In the genomic region with DNA sequence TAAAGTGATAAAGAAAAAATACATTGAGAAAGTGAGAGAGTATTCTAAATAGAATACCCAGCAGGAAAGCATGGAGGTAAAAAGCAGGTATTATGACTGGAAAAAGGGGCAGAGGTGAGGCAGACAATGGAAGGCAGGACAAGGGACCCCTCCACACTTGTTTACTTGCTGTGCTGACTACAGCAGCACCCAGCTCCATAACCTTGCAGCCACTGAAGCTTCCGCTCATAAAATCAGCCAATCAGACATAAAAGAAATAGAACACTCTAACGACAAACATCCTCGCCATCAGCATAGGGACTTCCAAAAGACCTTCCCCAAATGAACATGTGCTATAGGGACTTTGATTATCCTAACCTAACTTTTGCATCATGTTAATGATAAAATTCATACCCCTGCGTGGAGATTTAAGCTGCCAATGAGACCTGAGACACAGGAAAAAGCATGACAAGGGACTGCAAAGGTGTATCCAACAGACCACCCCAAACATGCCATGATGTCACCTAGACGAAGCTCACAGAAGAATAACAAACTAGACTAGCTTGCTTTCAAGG, we compare ENCODE assay signal across 22 cellular contexts.
DNase-seq lines count a peak whose midpoint lies in the region; ATAC-seq, FAIRE-seq and TF ChIP-seq lines count a peak whose summit lies in the region.
"Had no signal": no experiment of that assay in that cellular context is flagged by ENCODE, and none has a peak within 500 bp of the region (broad histone marks: within the 10 kb centered on the region; RNA-seq: fewer than 3 reads in every experiment).

No MANE protein-coding gene starts in this region.

- H2BK120ac ChIP-seq in mesendoderm (ENCODE audit: low read depth, low read length), result no peak overlapping the region

- H3K4me1 Mint-ChIP-seq in CD8-positive, alpha-beta memory T cell, result peaks cover 5 to 14% (median 11%) of the 10 kb centered on the region in 3 donors

- no CpG with 5 or more reads among the region's 5 CpGs for WGBS in mesendoderm (ENCODE audit: extremely low coverage, insufficient coverage, low lambda C conversion rate)

- DNase-seq in CD8-positive, alpha-beta memory T cell, result peak in 1 of 5 donors; percentile 45
- DNase-seq in RWPE2 (ENCODE audit: low spot score), result no peak
- DNase-seq in mesendoderm, result no peak
- no peak for DNase-seq in frontal cortex (ENCODE audit: low spot score in 2 of 2)
- DNase-seq in NCI-H524 treated with DMSO at 0.1 percent for 48 hours (lab: John Stamatoyannopoulos, UW), result no peak
- no peak for DNase-seq in mucosa of gallbladder (ENCODE audit: low spot score)
- DNase-seq: activated CD4-positive, alpha-beta T cell treated with anti-CD3 and anti-CD28 coated beads for 4 hours; activated naive CD4-positive, alpha-beta T cell treated with Interleukin-2 at 50 U/mL for 16 hours; activated T-cell treated with anti-CD3 and anti-CD28 coated beads for 4 hours; BE2C; body of pancreas; colonic mucosa; GF-D8; GM23248; Kasumi-1; NCI-H1417 treated with DMSO at 0.1 percent for 48 hours; NCI-H446 treated with DMSO at 0.1 percent for 48 hours; OCI-M1; testis had no signal

- POLR2A ChIA-PET in CD8-positive, alpha-beta memory T cell (lab: Charles Lee), result interaction anchor here (0.6 to 5.4 kb wide), 11 partner anchors 8 to 1596 kb away, joined by 3 to 229 read pairs (median 3); a partner anchor contains a TSS

- no peak overlapping the region for H3K4me3 ChIP-seq in CD8-positive, alpha-beta memory T cell (ENCODE audit: low read length)
- H3K4me3 ChIP-seq in HUES48 (ENCODE audit: low read depth, low read length) (no peak overlapping the region), RWPE2 (ENCODE audit: severe bottlenecking) (no peak overlapping the region), mesendoderm (ENCODE audit: low read length) (no peak overlapping the region)
- H3K4me3 ChIP-seq: body of pancreas, colonic mucosa, lung, testis had no signal

- no peak for FAIRE-seq in frontal cortex (lab: Jason Lieb, UNC)

- no peak overlapping the region for H3K4me2 ChIP-seq in mesendoderm (ENCODE audit: low read length)

- H2BK5ac ChIP-seq in mesendoderm (ENCODE audit: low read length), result no peak overlapping the region

- H2BK15ac ChIP-seq in mesendoderm (replicated peaks; ENCODE audit: low read depth), result no peak overlapping the region

- H3K18ac ChIP-seq in mesendoderm (ENCODE audit: low read length), result no peak overlapping the region

- H3K27me3 Mint-ChIP-seq in CD8-positive, alpha-beta memory T cell, result peaks cover 0 to 8% of the 10 kb centered on the region in 2 donors

- no peaks in the 10 kb centered on the region for H3K79me1 ChIP-seq in mesendoderm (ENCODE audit: low read length)

- peak overlapping the region; percentile 1 for H3K27ac ChIP-seq in CD8-positive, alpha-beta memory T cell (ENCODE audit: low read depth, low read length)
- H3K27ac ChIP-seq in HUES48 (ENCODE audit: low read depth, low read length) (peak overlapping the region; percentile 98), RWPE2 (ENCODE audit: poor library complexity, severe bottlenecking) (peak overlapping the region; percentile 93), mesendoderm (ENCODE audit: low read depth, low read length) (no peak overlapping the region)
- H3K27ac ChIP-seq: colonic mucosa, GM23248, testis had no signal

- peaks cover 0 to 11% (median 0%) of the 10 kb centered on the region in 3 donors for H3K36me3 Mint-ChIP-seq in CD8-positive, alpha-beta memory T cell

- H3K56ac ChIP-seq in mesendoderm (ENCODE audit: low read length), result peak overlapping the region; percentile 12

- no peaks in the 10 kb centered on the region for H3K79me2 ChIP-seq in mesendoderm (ENCODE audit: control insufficient read depth, insufficient read depth, low read length)

- peaks cover 23% of the 10 kb centered on the region for H3K4me1 ChIP-seq in CD8-positive, alpha-beta memory T cell (ENCODE audit: insufficient read depth, low read length)
- peaks cover 20% of the 10 kb centered on the region for H3K4me1 ChIP-seq in HUES48 (ENCODE audit: control insufficient read depth, insufficient read depth, low read length)
- H3K4me1 ChIP-seq in RWPE2 (ENCODE audit: insufficient read depth, poor library complexity, severe bottlenecking), result peaks cover 3% of the 10 kb centered on the region
- no peaks in the 10 kb centered on the region for H3K4me1 ChIP-seq in mesendoderm (ENCODE audit: control insufficient read depth, low read depth, low read length)
- H3K4me1 ChIP-seq: BE2C, body of pancreas, colonic mucosa, testis had no signal

- CTCF ChIA-PET in CD8-positive, alpha-beta memory T cell (lab: Charles Lee), result interaction anchor here (0.7 to 5.9 kb wide), 3 partner anchors 9 to 27 kb away, joined by 3 to 61 read pairs (median 4); a partner anchor contains a TSS

- no peak overlapping the region for H4K8ac ChIP-seq in mesendoderm (ENCODE audit: low read depth, low read length)

- H3K9me3 Mint-ChIP-seq in CD8-positive, alpha-beta memory T cell, result peaks cover 0 to 3% (median 0%) of the 10 kb centered on the region in 5 donors

- H3K23ac ChIP-seq in mesendoderm (ENCODE audit: low read length), result no peak overlapping the region

- no peak overlapping the region for H3K4ac ChIP-seq in mesendoderm (ENCODE audit: low read depth, low read length)

- no peaks in the 10 kb centered on the region for H3K27me3 ChIP-seq in CD8-positive, alpha-beta memory T cell (ENCODE audit: insufficient read depth, low read length, poor library complexity, severe bottlenecking)
- no peaks in the 10 kb centered on the region for H3K27me3 ChIP-seq in HUES48 (ENCODE audit: control insufficient read depth, insufficient read depth, low read length)
- H3K27me3 ChIP-seq in RWPE2 (ENCODE audit: insufficient read depth, poor library complexity, severe bottlenecking), result no peaks in the 10 kb centered on the region
- H3K27me3 ChIP-seq in mesendoderm (ENCODE audit: insufficient read depth, low read length, poor library complexity), result no peaks in the 10 kb centered on the region
- H3K27me3 ChIP-seq: BE2C, body of pancreas, colonic mucosa, testis had no signal

- no peak overlapping the region for H3K27ac Mint-ChIP-seq in CD8-positive, alpha-beta memory T cell
- H3K27ac Mint-ChIP-seq: naive thymus-derived CD8-positive, alpha-beta T cell had no signal

- H3K36me3 ChIP-seq in CD8-positive, alpha-beta memory T cell (ENCODE audit: insufficient read depth, low read length), result no peaks in the 10 kb centered on the region
- no peaks in the 10 kb centered on the region for H3K36me3 ChIP-seq in HUES48 (ENCODE audit: control insufficient read depth, insufficient read depth, low read length)
- no peaks in the 10 kb centered on the region for H3K36me3 ChIP-seq in RWPE2 (ENCODE audit: low read depth)
- no peaks in the 10 kb centered on the region for H3K36me3 ChIP-seq in mesendoderm (ENCODE audit: control insufficient read depth, insufficient read depth, low read length)
- H3K36me3 ChIP-seq: BE2C, colonic mucosa had no signal

- no peak for ATAC-seq in RWPE2 (ENCODE audit: low read depth)
- ATAC-seq: body of pancreas; naive thymus-derived CD8-positive, alpha-beta T cell had no signal

- H3K4me3 Mint-ChIP-seq in CD8-positive, alpha-beta memory T cell, result no peak overlapping the region
- H3K4me3 Mint-ChIP-seq: naive thymus-derived CD8-positive, alpha-beta T cell had no signal

- H3K9ac ChIP-seq in HUES48 (ENCODE audit: low read depth, low read length), result peak overlapping the region; percentile 99; the same call in 1 of the 2 replicates
- peak overlapping the region; percentile 7 for H3K9ac ChIP-seq in mesendoderm (ENCODE audit: low read length)

- H3K9me3 ChIP-seq in CD8-positive, alpha-beta memory T cell (ENCODE audit: low read length), result no peaks in the 10 kb centered on the region
- H3K9me3 ChIP-seq in HUES48 (ENCODE audit: control insufficient read depth, insufficient read depth, low read length) (no peaks in the 10 kb centered on the region), RWPE2 (ENCODE audit: severe bottlenecking) (no peaks in the 10 kb centered on the region)
- H3K9me3 ChIP-seq: BE2C, body of pancreas, colonic mucosa, testis had no signal

- no peak for TF ChIP-seq CTCF in RWPE2 (IDR thresholded peaks at IDR 0.05; ENCODE audit: poor library complexity, severe bottlenecking)

- H4K5ac ChIP-seq in mesendoderm (ENCODE audit: low read length), result no peak overlapping the region

- H2AK5ac ChIP-seq in mesendoderm (ENCODE audit: low read length), result no peak overlapping the region
